26 cellular contexts compared by ENCODE assay signal in genomic region chr18:72637319-72638113, GRCh38.
"Had no signal": no experiment of that assay in that cellular context is flagged by ENCODE, and none has a peak within 500 bp of the region (broad histone marks: within the 10 kb centered on the region; RNA-seq: fewer than 3 reads in every experiment).

No MANE protein-coding gene starts in this region.

- H3K27me3 ChIP-seq: adrenal gland, left lung, sigmoid colon, thyroid gland, upper lobe of right lung had no signal

- DNase-seq: activated CD4-positive, alpha-beta memory T cell treated with anti-CD3 and anti-CD28 coated beads for 36 hours; activated CD4-positive, alpha-beta T cell treated with anti-CD3 and anti-CD28 coated beads, Interleukin-2, amount 10 ng/mL, durations not matched to agents 24 days and 14 days; activated CD4-positive, CD25-positive, alpha-beta regulatory T cell treated with anti-CD3 and anti-CD28 coated beads, Interleukin-2, amount 50 U/mL, for 72 hours; activated CD8-positive, alpha-beta memory T cell treated with anti-CD3 and anti-CD28 coated beads, Interleukin-2, amount 50 U/mL, for 4 hours; activated effector memory CD4-positive, alpha-beta T cell treated with anti-CD3 and anti-CD28 coated beads, Interleukin-2, amount 50 U/mL, for 16 hours; activated naive CD4-positive, alpha-beta T cell treated with anti-CD3 and anti-CD28 coated beads for 36 hours; activated naive CD8-positive, alpha-beta T cell treated with anti-CD3 and anti-CD28 coated beads for 36 hours; activated T-cell treated with anti-CD3 and anti-CD28 coated beads, Interleukin-2, amount 50 U/mL, for 1 hour; adrenal gland; central memory CD4-positive, alpha-beta T cell; heart left ventricle; left lung; lower lobe of right lung; mesenchymal stem cell; natural killer cell; sigmoid colon; small intestine; stimulated activated CD4-positive, alpha-beta T cell treated with anti-CD3 and anti-CD28 coated beads, Interleukin-4, amount 100 ng/mL, for 4 hours; stimulated activated CD8-positive, alpha-beta memory T cell treated with anti-CD3 and anti-CD28 coated beads, Interleukin-4, amount 100 ng/mL, for 48 hours; stimulated activated naive CD8-positive, alpha-beta T cell treated with anti-CD3 and anti-CD28 coated beads, Interleukin-15, amount 100 ng/mL, for 72 hours; SW 1271; T-helper 9 cell; thyroid gland; upper lobe of right lung had no signal

- H3K27ac ChIP-seq: adrenal gland, heart left ventricle, left lung, lower lobe of right lung, prostate gland, sigmoid colon, thyroid gland, upper lobe of right lung had no signal

- ATAC-seq: heart left ventricle; left lung; lower lobe of right lung; natural killer cell; stimulated activated memory B cell treated with anti-CD40 and anti-IgM and Interleukin-4, amounts not matched to agents 10 μg/mL and 1 μg/mL and 100 μg/mL, for 72 hours; stimulated activated naive CD8-positive, alpha-beta T cell treated with anti-CD3 and anti-CD28 coated beads, Interleukin-15, amount 100 ng/mL, for 72 hours; upper lobe of right lung had no signal

- H3K4me1 ChIP-seq: adrenal gland, heart left ventricle, left lung, lower lobe of right lung, prostate gland, sigmoid colon, thyroid gland, upper lobe of right lung had no signal

- H3K4me3 ChIP-seq: adrenal gland, heart left ventricle, left lung, lower lobe of right lung, prostate gland, sigmoid colon, thyroid gland, upper lobe of right lung had no signal

- H3K36me3 ChIP-seq: adrenal gland, heart left ventricle, left lung, lower lobe of right lung, prostate gland, sigmoid colon, thyroid gland, upper lobe of right lung had no signal

- H3K9me3 ChIP-seq: adrenal gland, heart left ventricle, left lung, lower lobe of right lung, prostate gland, sigmoid colon, thyroid gland, upper lobe of right lung had no signal
